In the genomic region with DNA sequence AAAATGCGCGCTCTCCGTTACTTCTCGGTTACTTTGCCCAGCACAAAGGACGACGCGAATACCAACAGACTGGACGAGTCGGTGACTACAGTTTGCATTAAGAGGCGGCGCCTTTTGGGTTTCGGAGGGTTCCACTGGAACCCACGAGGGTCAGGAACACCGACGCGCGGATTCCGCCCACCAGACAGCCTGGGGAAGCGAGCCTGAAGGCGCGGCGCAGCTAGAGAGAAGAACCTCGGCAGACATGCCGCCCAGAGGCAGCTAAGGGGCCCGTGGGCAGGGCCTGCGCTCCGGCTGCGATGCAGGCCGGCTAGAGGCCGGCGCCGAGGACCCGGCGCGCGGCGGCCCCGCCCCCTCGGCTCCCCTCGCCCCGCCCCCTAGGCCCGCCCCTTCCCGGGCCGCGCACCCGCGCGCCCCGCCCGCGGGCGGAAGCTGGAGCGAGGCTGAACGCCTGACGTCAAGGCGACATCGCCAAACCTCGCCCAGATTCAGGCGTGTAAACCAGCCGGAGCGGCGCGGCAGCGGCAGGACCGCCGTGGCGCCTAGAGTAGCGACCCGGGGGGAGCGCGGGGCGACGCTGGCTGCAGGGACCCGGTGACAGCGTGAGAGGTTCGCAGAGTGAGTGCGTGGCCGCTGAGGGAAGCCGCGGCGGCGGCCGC, we compare ENCODE assay signal across 8 cellular contexts. TPM values are rescaled to one million over a fixed set of nuclear protein-coding genes. Genes with fewer than 3 reads are reported as not detected.
DNase-seq lines count a peak whose midpoint lies in the region; ATAC-seq and TF ChIP-seq lines count a peak whose summit lies in the region.

Gene RAP1B (plus strand): TSS at position 465 of the 659 bp plus-strand sequence. CDS start 37,826 bp downstream, outside the sequence.

- ATAC-seq in HG02852 (IDR thresholded peaks at IDR 0.05; ENCODE audit: unreplicated experiment) = peak; percentile 77
- ATAC-seq in upper lobe of right lung = peak; percentile 98

- peak within 1 kb of the TSS; percentile 95 for H3K27ac ChIP-seq in left ventricle myocardium inferior (replicated peaks)
- peak within 1 kb of the TSS; percentile 96 for H3K27ac ChIP-seq in upper lobe of right lung

- peaks cover 47% of the 10 kb centered on the region for H3K4me1 Mint-ChIP-seq in T-helper 1 cell treated with Interleukin-12 subunit alpha and Interleukin-12 subunit beta and Interleukin-4 antibody, amounts not matched to agents 30 μg/mL and 1 μg/mL, for 36 hours (ENCODE audit: low read depth)
- peaks cover 39% of the 10 kb centered on the region for H3K4me1 Mint-ChIP-seq in progenitor cell of endocrine pancreas (ENCODE audit: low read depth)

- H3K36me3 ChIP-seq in left ventricle myocardium inferior (no peaks in the 10 kb centered on the region), upper lobe of right lung (no peaks in the 10 kb centered on the region)

- intact Hi-C loops in left ventricle myocardium inferior (cut with micrococcal nuclease) (loop anchor here (10.0 kb wide), 1 partner anchor 246 kb away; no protein-coding TSS in a partner anchor), upper lobe of right lung (cut with DNase I) (no loop called here)

- no peaks in the 10 kb centered on the region for H3K9me3 Mint-ChIP-seq in T-helper 1 cell treated with Interleukin-12 subunit alpha and Interleukin-12 subunit beta and Interleukin-4 antibody, amounts not matched to agents 30 μg/mL and 1 μg/mL, for 36 hours
- no peaks in the 10 kb centered on the region for H3K9me3 Mint-ChIP-seq in progenitor cell of endocrine pancreas (ENCODE audit: low read depth)

- H3K27me3 Mint-ChIP-seq in T-helper 1 cell treated with Interleukin-12 subunit alpha and Interleukin-12 subunit beta and Interleukin-4 antibody, amounts not matched to agents 30 μg/mL and 1 μg/mL, for 36 hours (ENCODE audit: low read depth) = no peaks in the 10 kb centered on the region
- H3K27me3 Mint-ChIP-seq in progenitor cell of endocrine pancreas = no peaks in the 10 kb centered on the region

- no peaks in the 10 kb centered on the region for H3K9me3 ChIP-seq in left ventricle myocardium inferior (replicated peaks)
- H3K9me3 ChIP-seq in upper lobe of right lung = no peaks in the 10 kb centered on the region

- peak within 1 kb of the TSS; percentile 95 for H3K27ac Mint-ChIP-seq in T-helper 1 cell treated with Interleukin-12 subunit alpha and Interleukin-12 subunit beta and Interleukin-4 antibody, amounts not matched to agents 30 μg/mL and 1 μg/mL, for 36 hours
- H3K27ac Mint-ChIP-seq in progenitor cell of endocrine pancreas = peak within 1 kb of the TSS; percentile 100

- peak; percentile 96 for TF ChIP-seq POLR2A in GM15510 (IDR thresholded peaks at IDR 0.05; ENCODE audit: borderline replicate concordance, extremely low read depth, insufficient read length)

- peaks cover 35% of the 10 kb centered on the region for H3K36me3 Mint-ChIP-seq in T-helper 1 cell treated with Interleukin-12 subunit alpha and Interleukin-12 subunit beta and Interleukin-4 antibody, amounts not matched to agents 30 μg/mL and 1 μg/mL, for 36 hours (ENCODE audit: low read depth)
- peaks cover 5% of the 10 kb centered on the region for H3K36me3 Mint-ChIP-seq in progenitor cell of endocrine pancreas (ENCODE audit: insufficient read depth)

- H3K27me3 ChIP-seq in left ventricle myocardium inferior (ENCODE audit: low read depth) = no peaks in the 10 kb centered on the region
- no peaks in the 10 kb centered on the region for H3K27me3 ChIP-seq in upper lobe of right lung

- H3K4me3 Mint-ChIP-seq in T-helper 1 cell treated with Interleukin-12 subunit alpha and Interleukin-12 subunit beta and Interleukin-4 antibody, amounts not matched to agents 30 μg/mL and 1 μg/mL, for 36 hours = peak within 1 kb of the TSS; percentile 98
- H3K4me3 Mint-ChIP-seq in progenitor cell of endocrine pancreas (ENCODE audit: low read depth) = peak within 1 kb of the TSS; percentile 92

- DNase-seq in NCI-H1436 treated with DMSO at 0.1 percent for 48 hours (lab: John Stamatoyannopoulos, UW) (peak; percentile 46), amniotic stem cell (lab: John Stamatoyannopoulos, UW) (peak; percentile 68), left ventricle myocardium inferior (peak; percentile 88), progenitor cell of endocrine pancreas (ENCODE audit: low spot score, unreplicated experiment) (peak; percentile 84), upper lobe of right lung (peak; percentile 95)

- H3K4me1 ChIP-seq in left ventricle myocardium inferior = peaks cover 48% of the 10 kb centered on the region
- H3K4me1 ChIP-seq in upper lobe of right lung = peaks cover 37% of the 10 kb centered on the region

- no peak for TF ChIP-seq CTCF in left ventricle myocardium inferior (IDR thresholded peaks at IDR 0.05; ENCODE audit: borderline replicate concordance)
- TF ChIP-seq CTCF in progenitor cell of endocrine pancreas (IDR thresholded peaks at IDR 0.05; ENCODE audit: unreplicated experiment) = no peak
- TF ChIP-seq CTCF in upper lobe of right lung (IDR thresholded peaks at IDR 0.05) = no peak

- H3K4me3 ChIP-seq in left ventricle myocardium inferior (peak within 1 kb of the TSS; percentile 82), upper lobe of right lung (peak within 1 kb of the TSS; percentile 87)

RNA-seq across cellular contexts. Expression of gene RAP1B, which starts in this region (rescaled TPM):
- total RNA-seq in left ventricle myocardium inferior (41.5 TPM), progenitor cell of endocrine pancreas (81.8 and 83.6 TPM in 2 replicates), upper lobe of right lung (158 TPM)

Comparison
In these comparisons a context has a peak if more than half of its experiments do, and no peak if none do; other contexts are left out.
1. Peak in every context shown above with its lines: DNase-seq, ATAC-seq, H3K4me3 ChIP-seq and H3K27ac ChIP-seq.